2 cellular contexts compared by ENCODE assay signal in genomic region chr21:44415073-44416025, GRCh38.
A peak's percentile ranks its signal among the peaks of the same experiment; 100 is the strongest.
TF ChIP-seq lines count a peak whose summit lies in the region.

No MANE protein-coding gene starts in this region.

TF ChIP-seq in WTC11, 78 proteins besides CTCF, POLR2A, EP300 and RAD21:
- no peak for TF ChIP-seq HMGXB4 (CRISPR knock-in tag; IDR thresholded peaks at IDR 0.05)
- no peak for TF ChIP-seq RORB (CRISPR knock-in tag; IDR thresholded peaks at IDR 0.05)
- no peak for TF ChIP-seq TEAD4 (CRISPR knock-in tag; IDR thresholded peaks at IDR 0.05)
- no peak for TF ChIP-seq E2F1 (CRISPR knock-in tag; IDR thresholded peaks at IDR 0.05)
- TF ChIP-seq SP1 (CRISPR knock-in tag; conservative IDR thresholded peaks at IDR 0.05): no peak
- TF ChIP-seq JUN (CRISPR knock-in tag; IDR thresholded peaks at IDR 0.05): no peak
- TF ChIP-seq FOXP1 (CRISPR knock-in tag; IDR thresholded peaks at IDR 0.05; ENCODE audit: borderline replicate concordance): no peak
- TF ChIP-seq ZNF416 (CRISPR knock-in tag; IDR thresholded peaks at IDR 0.05): no peak

TF ChIP-seq in HepG2, 621 proteins besides CTCF, POLR2A, EP300 and RAD21:
- TF ChIP-seq MNT (IDR thresholded peaks at IDR 0.05): peak; percentile 69
- TF ChIP-seq ZNF768 (CRISPR knock-in tag; IDR thresholded peaks at IDR 0.05): no peak
- no peak for TF ChIP-seq MTA3 (CRISPR knock-in tag; IDR thresholded peaks at IDR 0.05)
- no peak for TF ChIP-seq KLF13 (CRISPR knock-in tag; IDR thresholded peaks at IDR 0.05)
